24 cellular contexts compared by ENCODE assay signal in the genomic region with DNA sequence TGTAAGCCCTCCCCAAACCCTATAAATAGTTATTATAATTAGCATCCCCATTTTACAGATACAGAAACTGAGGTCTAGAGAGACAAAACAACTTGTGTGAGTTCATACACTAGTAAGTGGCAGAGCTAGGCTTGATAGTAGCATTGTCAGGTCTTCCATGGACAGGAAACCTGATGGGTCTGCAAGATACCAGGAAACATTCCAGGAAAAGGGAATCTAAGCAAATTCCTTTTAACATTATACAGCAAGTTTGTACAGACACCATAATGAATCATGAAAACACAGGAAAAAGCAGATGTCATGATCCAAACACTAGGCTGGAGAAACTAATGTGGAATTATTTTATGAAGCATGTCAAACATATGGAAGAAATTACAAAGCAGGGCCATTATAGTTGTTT.
DNase-seq lines count a peak whose midpoint lies in the region; ATAC-seq, FAIRE-seq and TF ChIP-seq lines count a peak whose summit lies in the region.
"Had no signal": no experiment of that assay in that cellular context is flagged by ENCODE, and none has a peak within 500 bp of the region (broad histone marks: within the 10 kb centered on the region; RNA-seq: fewer than 3 reads in every experiment).

No MANE protein-coding gene starts in this region.

- no peaks in the 10 kb centered on the region for H3K36me3 ChIP-seq in BJ (ENCODE audit: control insufficient read depth, insufficient read depth, low read length)
- H3K36me3 ChIP-seq in K562 (ENCODE audit: control insufficient read depth, insufficient read depth, low read length) = no peaks in the 10 kb centered on the region
- no peaks in the 10 kb centered on the region for H3K36me3 ChIP-seq in hepatocyte (replicated peaks; ENCODE audit: insufficient read depth, low read depth)
- H3K36me3 ChIP-seq: BE2C, SJCRH30 had no signal

- DNase-seq in BJ (ENCODE audit: low read depth) = peak; percentile 64
- peak; percentile 61 for DNase-seq in HCEC 1CT
- DNase-seq in K562 (ENCODE audit: extremely low read depth in 1 of 4, low spot score in 3 of 4) = no peak
- DNase-seq in foreskin keratinocyte = peak in 1 of 2 donors; percentile 60
- DNase-seq in hepatocyte (ENCODE audit: low spot score) = no peak
- no peak for DNase-seq in activated gamma-delta T cell (lab: John Stamatoyannopoulos, UW)
- no peak for DNase-seq in NCI-H510A (lab: John Stamatoyannopoulos, UW)
- DNase-seq in RWPE1 (ENCODE audit: low spot score) = no peak
- DNase-seq: BE2C; Calu3; CD4-positive, alpha-beta memory T cell; DMS53; GOT3; Kasumi-1; MM.1S; NCI-H1105; NCI-H187; NCI-H345; NCI-H69; NK-92 treated with Interleukin-12 subunit alpha and Interleukin-12 subunit beta, amount 100 ng/mL, for 24 hours; OCI-M1; SJCRH30 had no signal

- no peak for TF ChIP-seq EP300 in K562 (IDR thresholded peaks at IDR 0.05; ENCODE audit: low read length)

- no peaks in the 10 kb centered on the region for H3K4me1 ChIP-seq in K562 (replicated peaks in 1 of 2; ENCODE audit: control insufficient read depth in 2 of 2, insufficient read depth in 2 of 2, low read length in 2 of 2)
- H3K4me1 ChIP-seq in foreskin keratinocyte = peaks cover 22% of the 10 kb centered on the region
- H3K4me1 ChIP-seq in hepatocyte (ENCODE audit: insufficient read depth) = no peaks in the 10 kb centered on the region
- H3K4me1 ChIP-seq: BE2C, SJCRH30 had no signal

- H3K9ac ChIP-seq in K562 (ENCODE audit: insufficient read depth in 1 of 2, low read depth in 2 of 2, low read length in 2 of 2) = no peak overlapping the region

- H3K27me3 ChIP-seq in BJ (ENCODE audit: control insufficient read depth, insufficient read depth, low read length) (no peaks in the 10 kb centered on the region), K562 (ENCODE audit: control insufficient read depth in 2 of 2, insufficient read depth in 2 of 2, low read length in 2 of 2) (no peaks in the 10 kb centered on the region), foreskin keratinocyte (no peaks in the 10 kb centered on the region), hepatocyte (no peaks in the 10 kb centered on the region)
- H3K27me3 ChIP-seq: SJCRH30 had no signal

- CTCF ChIA-PET in BJ (lab: Yijun Ruan, JAX) (no interaction called here), K562 (lab: Yijun Ruan, JAX; ENCODE audit: low intra/inter-chr PET ratio) (no interaction called here), RWPE1 (lab: Yijun Ruan, JAX) (no interaction called here)

- H2AFZ ChIP-seq in K562 (ENCODE audit: low read depth, low read length) (no peak overlapping the region), hepatocyte (no peak overlapping the region)

- TF ChIP-seq CTCF in BJ (IDR thresholded peaks at IDR 0.05; ENCODE audit: insufficient read depth, low read depth, low read length) (no peak), K562 (IDR thresholded peaks at IDR 0.05 in 2 of 3, conservative IDR thresholded peaks at IDR 0.05 in 1 of 3; ENCODE audit: insufficient read depth in 2 of 3, low read depth in 1 of 3, low read length in 3 of 3) (no peak), foreskin keratinocyte (conservative IDR thresholded peaks at IDR 0.05) (no peak), hepatocyte (IDR thresholded peaks at IDR 0.05; ENCODE audit: poor library complexity) (no peak), RWPE1 (conservative IDR thresholded peaks at IDR 0.05; ENCODE audit: low read depth) (no peak)

- no peak for TF ChIP-seq POLR2A in K562 (conservative IDR thresholded peaks at IDR 0.05)

- no peak for FAIRE-seq in K562 (lab: Jason Lieb, UNC)
- FAIRE-seq: GM12891, GM18507 had no signal

- H3K4me2 ChIP-seq in K562 (ENCODE audit: insufficient read depth, low read length) = no peak overlapping the region
- H3K4me2 ChIP-seq in hepatocyte = no peak overlapping the region

- ATAC-seq in K562 = no peak
- no peak for ATAC-seq in foreskin keratinocyte

- H3K4me3 ChIP-seq in BJ (ENCODE audit: low read depth, low read length) = no peak overlapping the region
- H3K4me3 ChIP-seq in K562 = no peak overlapping the region
- no peak overlapping the region for H3K4me3 ChIP-seq in hepatocyte
- H3K4me3 ChIP-seq: SJCRH30 had no signal

- POLR2A ChIA-PET in BJ (lab: Charles Lee) (no interaction called here), K562 (lab: Yijun Ruan, JAX) (no interaction called here), RWPE1 (lab: Yijun Ruan, JAX; ENCODE audit: low non-redundant PET) (no interaction called here)

- BruUV-seq in K562 (replicated peaks; lab: Mats Ljungman, UMichigan) = no TSS peak

- in situ Hi-C loops in K562 (cut with MboI) = no loop called here

- TF ChIP-seq RAD21 in K562 (CRISPR knock-in tag; conservative IDR thresholded peaks at IDR 0.05 in 1 of 2, IDR thresholded peaks at IDR 0.05 in 1 of 2) = no peak

- H3K9me2 ChIP-seq in hepatocyte (replicated peaks; ENCODE audit: insufficient read depth) = no peaks in the 10 kb centered on the region

- H3K27ac ChIP-seq in K562 (ENCODE audit: extremely low read depth, low read depth, low read length) = no peak overlapping the region
- H3K27ac ChIP-seq in foreskin keratinocyte = peak overlapping the region; percentile 13
- no peak overlapping the region for H3K27ac ChIP-seq in hepatocyte
- H3K27ac ChIP-seq in RWPE1 = no peak overlapping the region
- H3K27ac ChIP-seq: SJCRH30 had no signal

- H3K79me2 ChIP-seq in K562 (ENCODE audit: control insufficient read depth, insufficient read depth, low read length) (no peaks in the 10 kb centered on the region), hepatocyte (no peaks in the 10 kb centered on the region)

- no peaks in the 10 kb centered on the region for H3K9me3 ChIP-seq in K562 (replicated peaks; ENCODE audit: control insufficient read depth, insufficient read depth, low read depth, low read length)
- H3K9me3 ChIP-seq in hepatocyte (ENCODE audit: low read depth) = no peaks in the 10 kb centered on the region
- H3K9me3 ChIP-seq: BE2C, SJCRH30 had no signal

- intact Hi-C loops in K562 (cut with micrococcal nuclease) = no loop called here

- H4K20me1 ChIP-seq in K562 (replicated peaks; ENCODE audit: control insufficient read depth, insufficient read depth, low read length) (no peaks in the 10 kb centered on the region), hepatocyte (ENCODE audit: insufficient read depth, poor library complexity, severe bottlenecking) (no peaks in the 10 kb centered on the region)

- H3K9me1 ChIP-seq in K562 (ENCODE audit: control insufficient read depth, insufficient read depth, low read length) = no peaks in the 10 kb centered on the region

TF ChIP-seq in K562, 482 proteins besides CTCF, POLR2A, EP300 and RAD21 (continues in another document):
- TF ChIP-seq ZNF143 (CRISPR knock-in tag; IDR thresholded peaks at IDR 0.05) (no peak), RBM25 (IDR thresholded peaks at IDR 0.05; ENCODE audit: low read depth, low read length, severe bottlenecking) (peak; percentile 17), RCOR1 (IDR thresholded peaks at IDR 0.05; ENCODE audit: borderline replicate concordance in 1 of 2, low read depth in 2 of 2, low read length in 2 of 2) (no peak), VEZF1 (CRISPR knock-in tag; IDR thresholded peaks at IDR 0.05) (no peak), ZNF280A (IDR thresholded peaks at IDR 0.05; ENCODE audit: low read depth, partially characterized antibody) (no peak), ZFX (CRISPR knock-in tag; IDR thresholded peaks at IDR 0.05) (no peak)

Comparison
In these comparisons a context has a peak if more than half of its experiments do, and no peak if none do; other contexts are left out.
1. DNase-seq: peak in BJ (single experiment) and HCEC 1CT (single experiment); none in K562 (0 of 4), hepatocyte (single experiment), activated gamma-delta T cell (single experiment), NCI-H510A (single experiment) and RWPE1 (single experiment).